8 cellular contexts compared by ENCODE assay signal in genomic region chr1:8317647-8318360, GRCh38. TPM values are rescaled to one million over a fixed set of nuclear protein-coding genes. Genes with fewer than 3 reads are reported as not detected.
DNase-seq lines count a peak whose midpoint lies in the region; ATAC-seq and TF ChIP-seq lines count a peak whose summit lies in the region.

TSS of gene SLC45A1 (plus strand) at chr1:8318114. CDS start at chr1:8324330, 6,216 bp downstream.

- H3K27ac Mint-ChIP-seq in activated CD4-positive, alpha-beta T cell treated with anti-CD3 and anti-CD28 coated beads, Interleukin-2, amount 10 ng/mL, durations not matched to agents 24 days and 14 days, result peak within 1 kb of the TSS; percentile 29
- H3K27ac Mint-ChIP-seq in chondrocyte (ENCODE audit: unreplicated experiment), result peak within 1 kb of the TSS; percentile 12

- H3K36me3 Mint-ChIP-seq in activated CD4-positive, alpha-beta T cell treated with anti-CD3 and anti-CD28 coated beads, Interleukin-2, amount 10 ng/mL, durations not matched to agents 24 days and 14 days (ENCODE audit: low read depth), result peaks cover 2% of the 10 kb centered on the region
- peaks cover 2% of the 10 kb centered on the region for H3K36me3 Mint-ChIP-seq in chondrocyte (ENCODE audit: low read depth)

- H3K4me3 ChIP-seq in GM12864 (ENCODE audit: low read depth, low read length), result peak within 1 kb of the TSS; percentile 55

- peak within 1 kb of the TSS; percentile 73 for H3K4me3 Mint-ChIP-seq in activated CD4-positive, alpha-beta T cell treated with anti-CD3 and anti-CD28 coated beads, Interleukin-2, amount 10 ng/mL, durations not matched to agents 24 days and 14 days
- H3K4me3 Mint-ChIP-seq in chondrocyte (ENCODE audit: unreplicated experiment), result peak within 1 kb of the TSS; percentile 75

- DNase-seq in GM12864 (ENCODE audit: low read depth) (no peak), NCI-H1105 treated with DMSO at 0.1 percent for 48 hours (lab: John Stamatoyannopoulos, UW) (peak; percentile 67), chondrocyte (ENCODE audit: low spot score) (no peak), left colon (peak; percentile 47 to 82)
- peak; percentile 95 for DNase-seq in activated CD4-positive, alpha-beta T cell treated with anti-CD3 and anti-CD28 coated beads, Interleukin-2, amount 10 ng/mL, durations not matched to agents 24 days and 14 days
- peak; percentile 58 to 67 for DNase-seq in stimulated activated CD4-positive, alpha-beta T cell treated with anti-CD3 and anti-CD28 coated beads, Interleukin-1b, Interleukin-23, amount 100 ng/mL, for 1 hour (ENCODE audit: low read depth in 2 of 2)

- ATAC-seq in left colon (peak; percentile 73), GM21360 (IDR thresholded peaks at IDR 0.05; ENCODE audit: unreplicated experiment) (no peak), HG03460 (IDR thresholded peaks at IDR 0.05; ENCODE audit: unreplicated experiment) (no peak)

- intact Hi-C loops in activated CD4-positive, alpha-beta T cell treated with anti-CD3 and anti-CD28 coated beads, Interleukin-2, amount 10 ng/mL, durations not matched to agents 24 days and 14 days (cut with micrococcal nuclease), result loop anchor here (1.0 to 2.0 kb wide), 2 partner anchors 31 to 292 kb away; partner anchors contain the start of gene ERRFI1
- intact Hi-C loops in left colon (cut with DNase I, micrococcal nuclease), result loop anchor here in 1 of 2 donors (10.0 kb wide), 2 partner anchors 283 to 333 kb away; no protein-coding TSS in a partner anchor

- TF ChIP-seq CTCF in GM12864 (IDR thresholded peaks at IDR 0.05; ENCODE audit: low read depth, low read length, missing control alignments) (no peak), chondrocyte (IDR thresholded peaks at IDR 0.05) (peak; percentile 39)

- H3K27me3 Mint-ChIP-seq in activated CD4-positive, alpha-beta T cell treated with anti-CD3 and anti-CD28 coated beads, Interleukin-2, amount 10 ng/mL, durations not matched to agents 24 days and 14 days, result peaks cover 43% of the 10 kb centered on the region
- no peaks in the 10 kb centered on the region for H3K27me3 Mint-ChIP-seq in chondrocyte (ENCODE audit: low read depth)

- peaks cover 8% of the 10 kb centered on the region for H3K9me3 Mint-ChIP-seq in activated CD4-positive, alpha-beta T cell treated with anti-CD3 and anti-CD28 coated beads, Interleukin-2, amount 10 ng/mL, durations not matched to agents 24 days and 14 days
- H3K9me3 Mint-ChIP-seq in chondrocyte (ENCODE audit: low read depth), result no peaks in the 10 kb centered on the region

- peaks cover 19% of the 10 kb centered on the region for H3K4me1 Mint-ChIP-seq in activated CD4-positive, alpha-beta T cell treated with anti-CD3 and anti-CD28 coated beads, Interleukin-2, amount 10 ng/mL, durations not matched to agents 24 days and 14 days
- peaks cover 28% of the 10 kb centered on the region for H3K4me1 Mint-ChIP-seq in chondrocyte (ENCODE audit: low read depth)

RNA-seq across cellular contexts. Expression of gene SLC45A1, which starts in this region (rescaled TPM):
- total RNA-seq in activated CD4-positive, alpha-beta T cell treated with anti-CD3 and anti-CD28 coated beads, Interleukin-2, amount 10 ng/mL, durations not matched to agents 24 days and 14 days, result 0.12 and 0.38 TPM in 2 replicates
- total RNA-seq in chondrocyte (2.9 to 5.1 TPM (median 4.8 TPM) in 3 replicates), left colon (under 1 TPM; 0.70 to 0.73 TPM)

Comparison
In these comparisons a context has a peak if more than half of its experiments do, and no peak if none do; other contexts are left out.
1. Peak in DNase-seq in activated CD4-positive, alpha-beta T cell treated with anti-CD3 and anti-CD28 coated beads, Interleukin-2, amount 10 ng/mL, durations not matched to agents 24 days and 14 days; RNA of the gene not detected or under 1 TPM.
2. Peak in DNase-seq and ATAC-seq in left colon; RNA of the gene not detected or under 1 TPM.
3. DNase-seq: peak in NCI-H1105 treated with DMSO at 0.1 percent for 48 hours (single experiment) and stimulated activated CD4-positive, alpha-beta T cell treated with anti-CD3 and anti-CD28 coated beads, Interleukin-1b, Interleukin-23, amount 100 ng/mL, for 1 hour (2 of 2); none in GM12864 (single experiment) and chondrocyte (single experiment).